Comparison of ENCODE assay signal across 8 cellular contexts in genomic region chr1:227886993-227887696, GRCh38.
DNase-seq lines count a peak whose midpoint lies in the region; ATAC-seq and TF ChIP-seq lines count a peak whose summit lies in the region.

No MANE protein-coding gene starts in this region.

- no peak for TF ChIP-seq POLR2A in spleen (IDR thresholded peaks at IDR 0.05)

- DNase-seq in activated CD4-positive, CD25-positive, alpha-beta regulatory T cell (lab: John Stamatoyannopoulos, UW), result no peak
- DNase-seq in adipocyte (ENCODE audit: low read depth) (peak; percentile 53), spleen (peak; percentile 83), cerebellar nuclear complex (lab: John Stamatoyannopoulos, UW) (no peak), kidney glomerular epithelial cell (lab: John Stamatoyannopoulos, UW) (no peak), HT-29 (ENCODE audit: low spot score) (no peak)

- WGBS in spleen, 5 donors, result 2 to 7% (median 3%) methylated on average over 9 to 30 of the region's 30 CpGs

- no peaks in the 10 kb centered on the region for H3K36me3 ChIP-seq in adipocyte (ENCODE audit: control insufficient read depth, insufficient read depth, low read length, severe bottlenecking)
- no peaks in the 10 kb centered on the region for H3K36me3 ChIP-seq in iPS-18a (ENCODE audit: control insufficient read depth, low read depth, low read length)
- no peaks in the 10 kb centered on the region for H3K36me3 ChIP-seq in spleen

- H3K27ac ChIP-seq in iPS-18a (ENCODE audit: low read length) (no peak overlapping the region), spleen (peak overlapping the region in 7 of 8 donors; percentile 63 to 91 (median 80))

- TF ChIP-seq CTCF in spleen (IDR thresholded peaks at IDR 0.05 in 8 of 11, conservative IDR thresholded peaks at IDR 0.05 in 3 of 11), result no peak

- H3K27me3 ChIP-seq in adipocyte (replicated peaks; ENCODE audit: control insufficient read depth, insufficient read depth, low read length), result peaks cover 6% of the 10 kb centered on the region
- no peaks in the 10 kb centered on the region for H3K27me3 ChIP-seq in iPS-18a (ENCODE audit: control insufficient read depth, insufficient read depth, low read length)
- H3K27me3 ChIP-seq in spleen (replicated peaks in 1 of 7), result peaks cover 0 to 26% (median 12%) of the 10 kb centered on the region in 7 donors

- H3K4me3 ChIP-seq in adipocyte (ENCODE audit: low read length) (no peak overlapping the region), iPS-18a (ENCODE audit: low read length) (peak overlapping the region; percentile 53), spleen (peak overlapping the region; percentile 22 to 79 (median 46))

- ATAC-seq in activated CD4-positive, CD25-positive, alpha-beta regulatory T cell treated with anti-CD3 and anti-CD28 coated beads, Interleukin-2, amount 50 U/mL, for 24 hours, result peak; percentile 12 to 22

- intact Hi-C loops in spleen (cut with DNase I; ENCODE audit: low total_unique reads), result no loop called here

- H3K9me3 ChIP-seq in adipocyte (ENCODE audit: control insufficient read depth, low read length) (no peaks in the 10 kb centered on the region), iPS-18a (ENCODE audit: control insufficient read depth, low read depth, low read length) (no peaks in the 10 kb centered on the region), spleen (no peaks in the 10 kb centered on the region)

- H3K4me1 ChIP-seq in adipocyte (ENCODE audit: control insufficient read depth, insufficient read depth, low read length), result peaks cover 5% of the 10 kb centered on the region
- no peaks in the 10 kb centered on the region for H3K4me1 ChIP-seq in iPS-18a (ENCODE audit: control insufficient read depth, low read depth, low read length)
- peaks cover 4 to 34% (median 22%) of the 10 kb centered on the region in 6 donors for H3K4me1 ChIP-seq in spleen

- H3K9ac ChIP-seq in adipocyte (ENCODE audit: low read length), result no peak overlapping the region
- peak overlapping the region; percentile 28 for H3K9ac ChIP-seq in iPS-18a (ENCODE audit: low read length)

Comparison
In these comparisons a context has a peak if more than half of its experiments do, and no peak if none do; other contexts are left out.
1. DNase-seq: peak in adipocyte (single experiment) and spleen (single experiment); none in activated CD4-positive, CD25-positive, alpha-beta regulatory T cell (0 of 4), cerebellar nuclear complex (0 of 2), kidney glomerular epithelial cell (single experiment) and HT-29 (single experiment).